In the genomic region with DNA sequence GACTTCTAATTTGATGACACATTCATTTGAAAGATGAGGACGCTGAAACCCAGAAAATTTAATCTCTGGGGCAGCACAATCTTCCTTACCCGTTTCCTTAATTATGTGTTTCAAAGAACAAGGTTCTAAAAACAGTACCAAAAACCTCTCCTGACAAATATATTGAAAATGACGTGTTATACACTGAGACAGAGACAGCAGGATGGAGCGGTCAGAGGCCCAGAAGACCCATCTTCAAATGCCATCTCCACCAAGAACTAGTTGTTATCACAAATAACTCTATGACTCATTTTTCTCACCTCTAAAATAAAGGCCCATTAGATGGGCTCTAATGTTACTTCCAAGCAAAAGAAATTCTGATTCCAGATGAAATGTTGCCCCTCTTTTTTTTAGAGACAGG, we compare ENCODE assay signal across 21 cellular contexts.
"Had no signal": no experiment of that assay in that cellular context is flagged by ENCODE, and none has a peak within 500 bp of the region (broad histone marks: within the 10 kb centered on the region; RNA-seq: fewer than 3 reads in every experiment).

No MANE protein-coding gene starts in this region.

- H3K36me3 Mint-ChIP-seq: activated CD4-positive, alpha-beta memory T cell treated with anti-CD3 and anti-CD28 coated beads for 36 hours; activated CD8-positive, alpha-beta memory T cell treated with anti-CD3 and anti-CD28 coated beads, Interleukin-2, amount 10 ng/mL, durations not matched to agents 7 days and 5 days; brain; memory B cell; T-cell; type B pancreatic cell had no signal

- DNase-seq: activated B cell treated with CpG ODN at 0.5 μM for 24 hours; activated CD8-positive, alpha-beta memory T cell treated with anti-CD3 and anti-CD28 coated beads, Interleukin-2, amount 10 ng/mL, durations not matched to agents 7 days and 5 days; aorta; right lobe of liver had no signal

- H3K36me3 ChIP-seq: adrenal gland, cardiac muscle cell, ovary, right lobe of liver, uterus had no signal

- H3K27me3 Mint-ChIP-seq: progenitor cell of endocrine pancreas, type B pancreatic cell had no signal

- H3K27ac Mint-ChIP-seq: activated B cell treated with CpG ODN at 0.5 μM for 24 hours; activated CD4-positive, alpha-beta memory T cell treated with anti-CD3 and anti-CD28 coated beads for 36 hours; activated CD8-positive, alpha-beta memory T cell treated with anti-CD3 and anti-CD28 coated beads, Interleukin-2, amount 10 ng/mL, durations not matched to agents 7 days and 5 days; memory B cell; naive thymus-derived CD4-positive, alpha-beta T cell; progenitor cell of endocrine pancreas; T-cell had no signal

- H3K9me3 ChIP-seq: adrenal gland, esophagus muscularis mucosa, heart right ventricle, ovary, right lobe of liver, uterus had no signal

- H3K4me1 Mint-ChIP-seq: activated B cell treated with CpG ODN at 0.5 μM for 24 hours had no signal

- H3K4me1 ChIP-seq: foreskin keratinocyte, uterus had no signal

- H3K9me3 Mint-ChIP-seq: activated B cell treated with CpG ODN at 0.5 μM for 24 hours; activated CD4-positive, alpha-beta memory T cell treated with anti-CD3 and anti-CD28 coated beads for 36 hours; activated CD4-positive, alpha-beta T cell treated with anti-CD3 and anti-CD28 coated beads, Interleukin-2, amount 10 ng/mL, durations not matched to agents 24 days and 14 days; activated naive CD4-positive, alpha-beta T cell treated with anti-CD3 and anti-CD28 coated beads, Interleukin-2, amount 50 U/mL, for 72 hours; memory B cell; naive thymus-derived CD4-positive, alpha-beta T cell; stimulated activated naive CD8-positive, alpha-beta T cell treated with anti-CD3 and anti-CD28 coated beads, Interleukin-15, amount 100 ng/mL, for 72 hours; T-cell; type B pancreatic cell had no signal

- H3K4me3 ChIP-seq: adrenal gland, cardiac muscle cell, esophagus muscularis mucosa, heart right ventricle, ovary, right lobe of liver, uterus had no signal

- H3K27me3 ChIP-seq: adrenal gland, cardiac muscle cell, esophagus muscularis mucosa, foreskin keratinocyte, heart right ventricle, ovary, right lobe of liver, uterus had no signal

- H3K4me3 Mint-ChIP-seq: activated B cell treated with CpG ODN at 0.5 μM for 24 hours; activated CD4-positive, alpha-beta T cell treated with anti-CD3 and anti-CD28 coated beads, Interleukin-2, amount 10 ng/mL, durations not matched to agents 24 days and 14 days; activated CD8-positive, alpha-beta memory T cell treated with anti-CD3 and anti-CD28 coated beads, Interleukin-2, amount 10 ng/mL, durations not matched to agents 7 days and 5 days; memory B cell; naive thymus-derived CD4-positive, alpha-beta T cell; stimulated activated naive CD8-positive, alpha-beta T cell treated with anti-CD3 and anti-CD28 coated beads, Interleukin-15, amount 100 ng/mL, for 72 hours; T-cell had no signal

- H3K27ac ChIP-seq: adrenal gland, cardiac muscle cell, esophagus muscularis mucosa, foreskin keratinocyte, heart right ventricle, ovary, right lobe of liver, uterus had no signal
